ENCODE assay signal across 14 cellular contexts in genomic region chr2:169034256-169034655, GRCh38. TPM values are rescaled to one million over a fixed set of nuclear protein-coding genes. Genes with fewer than 3 reads are reported as not detected.
DNase-seq lines count a peak whose midpoint lies in the region; ATAC-seq, FAIRE-seq and TF ChIP-seq lines count a peak whose summit lies in the region.
"Had no signal": no experiment of that assay in that cellular context is flagged by ENCODE, and none has a peak within 500 bp of the region (broad histone marks: within the 10 kb centered on the region; RNA-seq: fewer than 3 reads in every experiment).

No MANE protein-coding gene starts in this region.

- H3K4me1 ChIP-seq in colonic mucosa (no peaks in the 10 kb centered on the region), neutrophil (ENCODE audit: control insufficient read depth in 1 of 2, insufficient read depth in 1 of 2, low read depth in 1 of 2, low read length in 1 of 2) (peaks cover 38% of the 10 kb centered on the region in 2 experiments)
- H3K4me1 ChIP-seq: thyroid gland had no signal

- H3K27ac ChIP-seq in colonic mucosa: peak overlapping the region; percentile 52
- H3K27ac ChIP-seq in neutrophil: peak overlapping the region; percentile 3
- H3K27ac ChIP-seq: thyroid gland had no signal

- DNase-seq in KBM-7 (peak; percentile 26), RPMI7951 (ENCODE audit: low read depth) (peak; percentile 5), colonic mucosa (peak; percentile 34), GM19239 (ENCODE audit: insufficient read length, low spot score) (no peak)
- DNase-seq: aorta; CD4-positive, CD25-positive, alpha-beta regulatory T cell; effector memory CD4-positive, alpha-beta T cell; thyroid gland had no signal

- in situ Hi-C loops in KBM-7 (cut with MboI; ENCODE audit: low pct_unique_long_range_greater_than_20kb, low sequenced_read_pairs): no loop called here

- H3K9ac ChIP-seq in colonic mucosa (ENCODE audit: low read depth in 2 of 2, low read length in 2 of 2): no peak overlapping the region

- no peaks in the 10 kb centered on the region for H3K27me3 ChIP-seq in colonic mucosa
- H3K27me3 ChIP-seq in neutrophil: no peaks in the 10 kb centered on the region
- H3K27me3 ChIP-seq: thyroid gland had no signal

- ATAC-seq in GM18907 (IDR thresholded peaks at IDR 0.05; ENCODE audit: unreplicated experiment) (no peak), HG03025 (IDR thresholded peaks at IDR 0.05; ENCODE audit: low FRiP score, unreplicated experiment) (no peak)

- intact Hi-C loops in colonic mucosa (cut with DNase I): no loop called here

- H3K9me3 ChIP-seq in colonic mucosa: no peaks in the 10 kb centered on the region
- no peaks in the 10 kb centered on the region for H3K9me3 ChIP-seq in neutrophil
- H3K9me3 ChIP-seq: thyroid gland had no signal

- H3K36me3 ChIP-seq in colonic mucosa (no peaks in the 10 kb centered on the region), neutrophil (no peaks in the 10 kb centered on the region)
- H3K36me3 ChIP-seq: thyroid gland had no signal

- TF ChIP-seq CTCF in colonic mucosa (IDR thresholded peaks at IDR 0.05) (no peak), neutrophil (IDR thresholded peaks at IDR 0.05) (no peak)

- H3K4me3 ChIP-seq in colonic mucosa: no peak overlapping the region
- no peak overlapping the region for H3K4me3 ChIP-seq in neutrophil (ENCODE audit: low read depth in 1 of 2, low read length in 1 of 2)
- H3K4me3 ChIP-seq: smooth muscle cell, thyroid gland had no signal

- FAIRE-seq in GM19239 (lab: Jason Lieb, UNC): no peak
- FAIRE-seq: TTC549 had no signal

RNA-seq across cellular contexts. Expression of gene ABCB11, which starts 3.1 kb away (rescaled TPM):
- total RNA-seq in RPMI7951 (2014; rRNA removed; shearing (Covaris generic)): not detected in 2 replicates
- total RNA-seq in colonic mucosa: 1 to 10 TPM in 1 of 2 donors, under 1 TPM in 1; 0.74 to 1.1 TPM
- total RNA-seq: CD4-positive, CD25-positive, alpha-beta regulatory T cell; LHCN-M2 had no signal

RNA-seq across cellular contexts. Expression of gene DHRS9, which starts 35.1 kb away (rescaled TPM):
- total RNA-seq in RPMI7951 (2014; rRNA removed; shearing (Covaris generic)): not detected in 2 replicates
- 100 to 1,000 TPM; 102 to 144 TPM for total RNA-seq in colonic mucosa
- total RNA-seq: CD4-positive, CD25-positive, alpha-beta regulatory T cell; LHCN-M2 had no signal

Comparison
In these comparisons a context has a peak if more than half of its experiments do, and no peak if none do; other contexts are left out.
1. RNA of gene DHRS9, which starts 35.1 kb away (total RNA-seq): 102 to 144 TPM in colonic mucosa; not detected in RPMI7951; every median in the first group is over 100 times any median in the second.